33 cellular contexts compared by ENCODE assay signal in genomic region chr6:72916298-72916697, GRCh38.
"Had no signal": no experiment of that assay in that cellular context is flagged by ENCODE, and none has a peak within 500 bp of the region (broad histone marks: within the 10 kb centered on the region; RNA-seq: fewer than 3 reads in every experiment).

No MANE protein-coding gene starts in this region.

- H3K9me3 ChIP-seq: body of pancreas, breast epithelium had no signal

- H3K27me3 ChIP-seq: body of pancreas, breast epithelium had no signal

- H3K4me3 ChIP-seq: body of pancreas, breast epithelium, K562 had no signal

- ATAC-seq: activated CD8-positive, alpha-beta memory T cell treated with anti-CD3 and anti-CD28 coated beads, Interleukin-2, amount 10 ng/mL, durations not matched to agents 7 days and 5 days; activated T-cell treated with anti-CD3 and anti-CD28 coated beads, Interleukin-2, amount 50 U/mL, for 72 hours; activated T-helper 17 cell treated with anti-CD3 and anti-CD28 coated beads, Interleukin-2, amount 50 U/mL, for 72 hours; body of pancreas; K562; Panc1 had no signal

- DNase-seq: activated CD4-positive, alpha-beta memory T cell treated with anti-CD3 and anti-CD28 coated beads, Interleukin-2, amount 10 ng/mL, durations not matched to agents 7 days and 5 days; activated CD4-positive, alpha-beta T cell treated with anti-CD3 and anti-CD28 coated beads for 1 hour; activated CD4-positive, alpha-beta T cell treated with anti-CD3 and anti-CD28 coated beads for 48 hours; activated CD4-positive, CD25-positive, alpha-beta regulatory T cell; activated CD8-positive, alpha-beta memory T cell treated with anti-CD3 and anti-CD28 coated beads for 24 hours; activated CD8-positive, alpha-beta memory T cell treated with anti-CD3 and anti-CD28 coated beads, Interleukin-2, amount 10 ng/mL, durations not matched to agents 7 days and 5 days; activated CD8-positive, alpha-beta memory T cell treated with anti-CD3 and anti-CD28 coated beads, Interleukin-2, amount 50 U/mL, for 48 hours; activated effector memory CD4-positive, alpha-beta T cell treated with anti-CD3 and anti-CD28 coated beads, Interleukin-2, amount 50 U/mL, for 16 hours; activated naive CD4-positive, alpha-beta T cell; activated naive CD8-positive, alpha-beta T cell treated with anti-CD3 and anti-CD28 coated beads, Interleukin-2, amount 10 ng/mL, durations not matched to agents 7 days and 5 days; activated T-cell treated with anti-CD3 and anti-CD28 coated beads, Interleukin-2, amount 50 U/mL, for 1 hour; activated T-cell treated with anti-CD3 and anti-CD28 coated beads, Interleukin-2, amount 50 U/mL, for 72 hours; body of pancreas; cerebellar nuclear complex; NCI-H1048; NCI-H1105 treated with DMSO at 0.1 percent for 48 hours; NCI-H1436; NCI-H1694; NCI-H1930; NCI-H2081 treated with DMSO at 0.1 percent for 48 hours; NCI-H345; NCI-H524 treated with DMSO at 0.1 percent for 48 hours; SHP77; SW 1271; T-helper 1 cell; T-helper 2 cell; T-helper 9 cell; WERI-Rb-1 had no signal

- H3K27ac ChIP-seq: body of pancreas, breast epithelium, WERI-Rb-1 had no signal

- H3K36me3 ChIP-seq: breast epithelium had no signal

- H3K4me1 ChIP-seq: body of pancreas, breast epithelium had no signal

- FAIRE-seq: astrocyte, K562 had no signal
